In genomic region chr15:56948000-56948765, GRCh38 we compare ENCODE assay signal across 2 cellular contexts.
TF ChIP-seq lines count a peak whose summit lies in the region.

No MANE protein-coding gene starts in this region.

TF ChIP-seq in IMR-90, 13 proteins besides CTCF, POLR2A, EP300 and RAD21:
- peak; percentile 82 for TF ChIP-seq CEBPB (IDR thresholded peaks at IDR 0.05; ENCODE audit: low read depth, low read length)
- no peak for TF ChIP-seq CHD1 (IDR thresholded peaks at IDR 0.05; ENCODE audit: low read depth, low read length)

TF ChIP-seq in K562, 482 proteins besides CTCF, POLR2A, EP300 and RAD21:
- TF ChIP-seq ZNF121 (CRISPR knock-in tag; conservative IDR thresholded peaks at IDR 0.05): peak; percentile 78
- TF ChIP-seq GATA2 (CRISPR knock-in tag; IDR thresholded peaks at IDR 0.05): no peak
- TF ChIP-seq CCNT2 (IDR thresholded peaks at IDR 0.05; ENCODE audit: borderline replicate concordance, extremely low read depth, insufficient read length, low read depth, low read length): no peak
- TF ChIP-seq PTBP1 (IDR thresholded peaks at IDR 0.05; ENCODE audit: low read depth, low read length): no peak
- TF ChIP-seq ZNF395 (CRISPR knock-in tag; IDR thresholded peaks at IDR 0.05): no peak
- no peak for TF ChIP-seq PML (IDR thresholded peaks at IDR 0.05; ENCODE audit: low read length)
- no peak for TF ChIP-seq HNRNPUL1 (IDR thresholded peaks at IDR 0.05; ENCODE audit: low read length)
- no peak for TF ChIP-seq E2F1 (CRISPR knock-in tag; IDR thresholded peaks at IDR 0.05)
- TF ChIP-seq CEBPB (tag; IDR thresholded peaks at IDR 0.05): peak; percentile 73; the same call in 1 of the 2 replicates
- peak; percentile 58; the same call in 1 of the 2 replicates for TF ChIP-seq ZBTB40 (IDR thresholded peaks at IDR 0.05)
- no peak for TF ChIP-seq ZBTB40 (CRISPR knock-in tag; IDR thresholded peaks at IDR 0.05)
- TF ChIP-seq CEBPG (CRISPR knock-in tag; IDR thresholded peaks at IDR 0.05): no peak
- TF ChIP-seq CEBPG (tag; conservative IDR thresholded peaks at IDR 0.05 in 1 of 2, IDR thresholded peaks at IDR 0.05 in 1 of 2): 0 out of 4 replicates have a peak, but pooled peaks of 1 of the 2 experiments have one; percentile 13
- TF ChIP-seq KDM2B (CRISPR knock-in tag; IDR thresholded peaks at IDR 0.05): no peak
- TF ChIP-seq SOX6 (IDR thresholded peaks at IDR 0.05): no peak
- TF ChIP-seq ZNF217 (CRISPR knock-in tag; IDR thresholded peaks at IDR 0.05): no peak
